In genomic region chr10:100912013-100912608, GRCh38 we compare ENCODE assay signal across 8 cellular contexts. TPM values are rescaled to one million over a fixed set of nuclear protein-coding genes. Genes with fewer than 3 reads are reported as not detected.
DNase-seq lines count a peak whose midpoint lies in the region; ATAC-seq lines count a peak whose summit lies in the region.

No MANE protein-coding gene starts in this region.

- H3K9me3 ChIP-seq in iPS-18a (ENCODE audit: control insufficient read depth, low read depth, low read length): no peaks in the 10 kb centered on the region
- H3K9me3 ChIP-seq in subcutaneous abdominal adipose tissue (ENCODE audit: control insufficient read depth in 5 of 5, low read length in 5 of 5): no peaks in the 10 kb centered on the region

- H3K27me3 Mint-ChIP-seq in stimulated activated naive CD8-positive, alpha-beta T cell treated with anti-CD3 and anti-CD28 coated beads, Interleukin-15, Interleukin-2, amounts not matched to agents 100 ng/mL and 50 ng/mL, for 24 hours: no peaks in the 10 kb centered on the region
- no peaks in the 10 kb centered on the region for H3K27me3 Mint-ChIP-seq in activated T-helper 1 cell treated with anti-CD3 and anti-CD28 coated beads, Interleukin-12 subunit alpha, Interleukin-12 subunit beta, Interleukin-2, Interleukin-4 antibody, amounts not matched to agents 30 ng/mL and 10 ng/mL and 1 ng/mL, durations not matched to agents 14 hours and 24 hours and 36 hours (ENCODE audit: insufficient read depth)

- peaks cover 48% of the 10 kb centered on the region for H3K4me1 Mint-ChIP-seq in stimulated activated naive CD8-positive, alpha-beta T cell treated with anti-CD3 and anti-CD28 coated beads, Interleukin-15, Interleukin-2, amounts not matched to agents 100 ng/mL and 50 ng/mL, for 24 hours (ENCODE audit: low read depth)
- peaks cover 54% of the 10 kb centered on the region for H3K4me1 Mint-ChIP-seq in activated T-helper 1 cell treated with anti-CD3 and anti-CD28 coated beads, Interleukin-12 subunit alpha, Interleukin-12 subunit beta, Interleukin-2, Interleukin-4 antibody, amounts not matched to agents 30 ng/mL and 10 ng/mL and 1 ng/mL, durations not matched to agents 14 hours and 24 hours and 36 hours (ENCODE audit: low read depth)

- ATAC-seq in stimulated activated naive CD8-positive, alpha-beta T cell treated with anti-CD3 and anti-CD28 coated beads, Interleukin-15, Interleukin-2, amounts not matched to agents 100 U/mL and 50 U/mL, for 24 hours: no peak
- no peak for ATAC-seq in GM19467 (IDR thresholded peaks at IDR 0.05; ENCODE audit: unreplicated experiment)
- no peak for ATAC-seq in HG02885 (IDR thresholded peaks at IDR 0.05; ENCODE audit: poor library complexity, unreplicated experiment)

- peak overlapping the region; percentile 98 for H3K4me3 Mint-ChIP-seq in stimulated activated naive CD8-positive, alpha-beta T cell treated with anti-CD3 and anti-CD28 coated beads, Interleukin-15, Interleukin-2, amounts not matched to agents 100 ng/mL and 50 ng/mL, for 24 hours
- peak overlapping the region; percentile 97 for H3K4me3 Mint-ChIP-seq in activated T-helper 1 cell treated with anti-CD3 and anti-CD28 coated beads, Interleukin-12 subunit alpha, Interleukin-12 subunit beta, Interleukin-2, Interleukin-4 antibody, amounts not matched to agents 30 ng/mL and 10 ng/mL and 1 ng/mL, durations not matched to agents 14 hours and 24 hours and 36 hours

- peaks cover 27% of the 10 kb centered on the region for H3K36me3 Mint-ChIP-seq in stimulated activated naive CD8-positive, alpha-beta T cell treated with anti-CD3 and anti-CD28 coated beads, Interleukin-15, Interleukin-2, amounts not matched to agents 100 ng/mL and 50 ng/mL, for 24 hours (ENCODE audit: low read depth)
- peaks cover 17% of the 10 kb centered on the region for H3K36me3 Mint-ChIP-seq in activated T-helper 1 cell treated with anti-CD3 and anti-CD28 coated beads, Interleukin-12 subunit alpha, Interleukin-12 subunit beta, Interleukin-2, Interleukin-4 antibody, amounts not matched to agents 30 ng/mL and 10 ng/mL and 1 ng/mL, durations not matched to agents 14 hours and 24 hours and 36 hours (ENCODE audit: low read depth)

- H3K27me3 ChIP-seq in iPS-18a (ENCODE audit: control insufficient read depth, insufficient read depth, low read length) (no peaks in the 10 kb centered on the region), subcutaneous abdominal adipose tissue (ENCODE audit: control insufficient read depth in 5 of 5, insufficient read depth in 4 of 5, low read length in 5 of 5) (no peaks in the 10 kb centered on the region)

- no peaks in the 10 kb centered on the region for H3K9me3 Mint-ChIP-seq in stimulated activated naive CD8-positive, alpha-beta T cell treated with anti-CD3 and anti-CD28 coated beads, Interleukin-15, Interleukin-2, amounts not matched to agents 100 ng/mL and 50 ng/mL, for 24 hours
- H3K9me3 Mint-ChIP-seq in activated T-helper 1 cell treated with anti-CD3 and anti-CD28 coated beads, Interleukin-12 subunit alpha, Interleukin-12 subunit beta, Interleukin-2, Interleukin-4 antibody, amounts not matched to agents 30 ng/mL and 10 ng/mL and 1 ng/mL, durations not matched to agents 14 hours and 24 hours and 36 hours: no peaks in the 10 kb centered on the region

- intact Hi-C loops in activated T-helper 1 cell treated with anti-CD3 and anti-CD28 coated beads, Interleukin-12 subunit alpha, Interleukin-12 subunit beta, Interleukin-2, Interleukin-4 antibody, amounts not matched to agents 30 ng/mL and 10 ng/mL and 1 ng/mL, durations not matched to agents 14 hours and 24 hours and 36 hours (cut with micrococcal nuclease): loop anchor here (1.0 to 10.0 kb wide), 10 partner anchors 87 to 905 kb away; partner anchors contain the start of genes DPCD, HIF1AN, KAZALD1 and LZTS2

- H3K36me3 ChIP-seq in iPS-18a (ENCODE audit: control insufficient read depth, low read depth, low read length) (peaks cover 12% of the 10 kb centered on the region), subcutaneous abdominal adipose tissue (ENCODE audit: control insufficient read depth in 5 of 5, insufficient read depth in 5 of 5, low read length in 5 of 5) (peaks cover 2 to 7% (median 6%) of the 10 kb centered on the region in 5 donors)

- H3K27ac Mint-ChIP-seq in stimulated activated naive CD8-positive, alpha-beta T cell treated with anti-CD3 and anti-CD28 coated beads, Interleukin-15, Interleukin-2, amounts not matched to agents 100 ng/mL and 50 ng/mL, for 24 hours: peak overlapping the region; percentile 69
- peak overlapping the region; percentile 51 for H3K27ac Mint-ChIP-seq in activated T-helper 1 cell treated with anti-CD3 and anti-CD28 coated beads, Interleukin-12 subunit alpha, Interleukin-12 subunit beta, Interleukin-2, Interleukin-4 antibody, amounts not matched to agents 30 ng/mL and 10 ng/mL and 1 ng/mL, durations not matched to agents 14 hours and 24 hours and 36 hours

- H3K4me1 ChIP-seq in iPS-18a (ENCODE audit: control insufficient read depth, low read depth, low read length) (peaks cover 22% of the 10 kb centered on the region), subcutaneous abdominal adipose tissue (ENCODE audit: control insufficient read depth in 5 of 5, insufficient read depth in 5 of 5, low read length in 5 of 5) (peaks cover 3 to 30% (median 24%) of the 10 kb centered on the region in 5 donors)

- no peak for DNase-seq in stimulated activated naive CD8-positive, alpha-beta T cell treated with anti-CD3 and anti-CD28 coated beads, Interleukin-15, Interleukin-2, amounts not matched to agents 100 U/mL and 50 U/mL, for 24 hours
- DNase-seq in activated T-helper 1 cell treated with anti-CD3 and anti-CD28 coated beads, Interleukin-12 subunit alpha, Interleukin-12 subunit beta, Interleukin-2, Interleukin-4 antibody, amounts not matched to agents 30 ng/mL and 10 ng/mL and 1 ng/mL, durations not matched to agents 14 hours and 24 hours and 36 hours (ENCODE audit: low spot score): no peak
- no peak for DNase-seq in effector CD4-positive, alpha-beta T cell

- H3K27ac ChIP-seq in iPS-18a (ENCODE audit: low read length) (no peak overlapping the region), subcutaneous abdominal adipose tissue (ENCODE audit: low read depth, low read length) (peak overlapping the region; percentile 91)

- H3K4me3 ChIP-seq in iPS-18a (ENCODE audit: low read length): peak overlapping the region; percentile 96
- peak overlapping the region; percentile 63 to 99 (median 96) for H3K4me3 ChIP-seq in subcutaneous abdominal adipose tissue (ENCODE audit: low read depth in 1 of 5, low read length in 5 of 5)

- H3K9ac ChIP-seq in iPS-18a (ENCODE audit: low read length) (peak overlapping the region; percentile 49), subcutaneous abdominal adipose tissue (ENCODE audit: low read length in 5 of 5) (peak overlapping the region; percentile 71 to 80 (median 74))

RNA-seq across cellular contexts. Expression of gene SLF2, which starts 0.7 kb away (rescaled TPM):
- total RNA-seq in activated T-helper 1 cell treated with anti-CD3 and anti-CD28 coated beads, Interleukin-12 subunit alpha, Interleukin-12 subunit beta, Interleukin-2, Interleukin-4 antibody, amounts not matched to agents 30 ng/mL and 10 ng/mL and 1 ng/mL, durations not matched to agents 14 hours and 24 hours and 36 hours: 33.4 and 36.1 TPM in 2 replicates

RNA-seq across cellular contexts. Expression of gene SEMA4G, which starts 57.2 kb away (rescaled TPM):
- 0.31 and 0.83 TPM in 2 replicates for total RNA-seq in activated T-helper 1 cell treated with anti-CD3 and anti-CD28 coated beads, Interleukin-12 subunit alpha, Interleukin-12 subunit beta, Interleukin-2, Interleukin-4 antibody, amounts not matched to agents 30 ng/mL and 10 ng/mL and 1 ng/mL, durations not matched to agents 14 hours and 24 hours and 36 hours
